ENCODE assay signal across 8 cellular contexts in genomic region chr1:212915245-212916091, GRCh38. TPM values are rescaled to one million over a fixed set of nuclear protein-coding genes. Genes with fewer than 3 reads are reported as not detected.
DNase-seq lines count a peak whose midpoint lies in the region; ATAC-seq, FAIRE-seq and TF ChIP-seq lines count a peak whose summit lies in the region.

No MANE protein-coding gene starts in this region.

- H3K9me3 Mint-ChIP-seq in astrocyte (ENCODE audit: unreplicated experiment) = peaks cover 2% of the 10 kb centered on the region

- H3K27ac ChIP-seq in astrocyte (ENCODE audit: low read depth, low read length) = no peak overlapping the region

- no peaks in the 10 kb centered on the region for H4K20me1 ChIP-seq in astrocyte (ENCODE audit: insufficient read depth, low read length)

- H2AFZ ChIP-seq in astrocyte (ENCODE audit: low read depth, low read length) = peak overlapping the region; percentile 28

- ATAC-seq in left lobe of liver (peak; percentile 32), GM21526 (IDR thresholded peaks at IDR 0.05; ENCODE audit: low FRiP score, unreplicated experiment) (no peak)

- no peaks in the 10 kb centered on the region for H3K79me2 ChIP-seq in astrocyte (ENCODE audit: insufficient read depth, low read length)

- H3K4me3 Mint-ChIP-seq in astrocyte (ENCODE audit: unreplicated experiment) = no peak overlapping the region

- peak; percentile 30 for TF ChIP-seq CTCF in astrocyte (IDR thresholded peaks at IDR 0.05; ENCODE audit: insufficient read depth, low read depth, low read length)

- H3K27me3 ChIP-seq in astrocyte (ENCODE audit: insufficient read depth, low read length) = peaks cover 6% of the 10 kb centered on the region

- H3K9ac ChIP-seq in astrocyte (ENCODE audit: low read length) = no peak overlapping the region

- FAIRE-seq in astrocyte (lab: Jason Lieb, UNC) = no peak

- H3K36me3 ChIP-seq in astrocyte (ENCODE audit: insufficient read depth, low read length) = no peaks in the 10 kb centered on the region

- peaks cover 14% of the 10 kb centered on the region for H3K4me1 Mint-ChIP-seq in astrocyte (ENCODE audit: low read depth, unreplicated experiment)

- H3K4me2 ChIP-seq in astrocyte (ENCODE audit: low read length) = no peak overlapping the region

- H3K27ac Mint-ChIP-seq in astrocyte (ENCODE audit: unreplicated experiment) = no peak overlapping the region

- no peaks in the 10 kb centered on the region for H3K36me3 Mint-ChIP-seq in astrocyte (ENCODE audit: low read depth, unreplicated experiment)

- no peak overlapping the region for H3K4me3 ChIP-seq in astrocyte (ENCODE audit: insufficient read depth, low read depth, low read length)

- H3K4me1 ChIP-seq in astrocyte (ENCODE audit: insufficient read depth, low read length) = no peaks in the 10 kb centered on the region

- DNase-seq in Ammon's horn (ENCODE audit: low spot score) (peak; percentile 33), HT1080 (ENCODE audit: low read depth) (peak; percentile 17), astrocyte (ENCODE audit: low read depth) (peak; percentile 46), left lobe of liver (ENCODE audit: low spot score) (no peak), NCI-H774 (lab: John Stamatoyannopoulos, UW) (no peak), activated gamma-delta T cell (lab: John Stamatoyannopoulos, UW) (no peak), COLO668 (lab: John Stamatoyannopoulos, UW; ENCODE audit: unreplicated experiment) (no peak)

- H3K27me3 Mint-ChIP-seq in astrocyte (ENCODE audit: low read depth, unreplicated experiment) = peaks cover 19% of the 10 kb centered on the region

- H3K9me3 ChIP-seq in astrocyte (ENCODE audit: insufficient read depth, low read depth, low read length) = no peaks in the 10 kb centered on the region

RNA-seq across cellular contexts. Expression of gene VASH2, which starts 34.9 kb away (rescaled TPM):
- 0.42 and 0.43 TPM in 2 replicates for total RNA-seq in HT1080 (2014; rRNA removed; shearing (Covaris generic))
- polyA plus RNA-seq in HT1080 (2015; cell fraction: cytosol; rRNA removed) = 0.60 and 0.81 TPM in 2 replicates
- 0.72 and 0.76 TPM in 2 replicates for polyA plus RNA-seq in HT1080 (2015; cell fraction: nucleus; rRNA removed)
- total RNA-seq in astrocyte = 7.1 and 10.0 TPM in 2 replicates
- 0.10 TPM for total RNA-seq in left lobe of liver

RNA-seq across cellular contexts. Expression of gene FLVCR1, which starts 57.4 kb away (rescaled TPM):
- 6.9 and 7.9 TPM in 2 replicates for total RNA-seq in HT1080 (2014; rRNA removed; shearing (Covaris generic))
- polyA plus RNA-seq in HT1080 (2015; cell fraction: cytosol; rRNA removed) = 2.8 and 2.9 TPM in 2 replicates
- polyA plus RNA-seq in HT1080 (2015; cell fraction: nucleus; rRNA removed) = 9.7 and 12.4 TPM in 2 replicates
- total RNA-seq in astrocyte (8.1 and 9.3 TPM in 2 replicates), left lobe of liver (0.93 TPM)

Comparison
In these comparisons a context has a peak if more than half of its experiments do, and no peak if none do; other contexts are left out.
1. DNase-seq: peak in Ammon's horn (single experiment), HT1080 (single experiment) and astrocyte (single experiment); none in left lobe of liver (single experiment), NCI-H774 (single experiment), activated gamma-delta T cell (single experiment) and COLO668 (single experiment).